In genomic region chr1:201530741-201531521, GRCh38 we compare ENCODE assay signal across 8 cellular contexts. TPM values are rescaled to one million over a fixed set of nuclear protein-coding genes. Genes with fewer than 3 reads are reported as not detected.
DNase-seq lines count a peak whose midpoint lies in the region; ATAC-seq, FAIRE-seq and TF ChIP-seq lines count a peak whose summit lies in the region.

No MANE protein-coding gene starts in this region.

- H3K4me3 ChIP-seq in AG04449 (ENCODE audit: low read depth, low read length) (no peak overlapping the region), fibroblast of villous mesenchyme (ENCODE audit: low read depth, low read length) (no peak overlapping the region)

- TF ChIP-seq CTCF in AG04449 (IDR thresholded peaks at IDR 0.05; ENCODE audit: insufficient read depth, low read length, missing control alignments), result peak; percentile 87
- TF ChIP-seq CTCF in fibroblast of villous mesenchyme (IDR thresholded peaks at IDR 0.05; ENCODE audit: insufficient read depth, low read depth, low read length), result peak; percentile 90

- no peak overlapping the region for H3K4me3 Mint-ChIP-seq in activated CD4-positive, alpha-beta memory T cell treated with anti-CD3 and anti-CD28 coated beads for 36 hours
- no peak overlapping the region for H3K4me3 Mint-ChIP-seq in immature natural killer cell

- H3K36me3 Mint-ChIP-seq in activated CD4-positive, alpha-beta memory T cell treated with anti-CD3 and anti-CD28 coated beads for 36 hours, result peaks cover 18% of the 10 kb centered on the region
- peaks cover 16 to 21% (median 20%) of the 10 kb centered on the region in 3 donors for H3K36me3 Mint-ChIP-seq in immature natural killer cell

- H3K4me1 Mint-ChIP-seq in activated CD4-positive, alpha-beta memory T cell treated with anti-CD3 and anti-CD28 coated beads for 36 hours (ENCODE audit: low read depth), result peaks cover 4% of the 10 kb centered on the region
- H3K4me1 Mint-ChIP-seq in immature natural killer cell, result no peaks in the 10 kb centered on the region

- peak; percentile 48 for FAIRE-seq in GM18507 (lab: Jason Lieb, UNC)

- POLR2A ChIA-PET in AG04449 (lab: Yijun Ruan, JAX), result interaction anchor here (0.6 to 1.7 kb wide), 8 partner anchors 9 to 230 kb away, joined by 3 to 5 read pairs (median 3); partner anchors contain the start of gene PHLDA3
- POLR2A ChIA-PET in activated CD4-positive, alpha-beta memory T cell treated with anti-CD3 and anti-CD28 coated beads for 36 hours (lab: Charles Lee), result interaction anchor here (0.5 to 0.8 kb wide), 2 partner anchors 10 to 207 kb away, joined by 3 read pairs; no protein-coding TSS in a partner anchor

- H3K9me3 Mint-ChIP-seq in activated CD4-positive, alpha-beta memory T cell treated with anti-CD3 and anti-CD28 coated beads for 36 hours, result no peaks in the 10 kb centered on the region
- H3K9me3 Mint-ChIP-seq in immature natural killer cell, result no peaks in the 10 kb centered on the region

- intact Hi-C loops in activated CD4-positive, alpha-beta memory T cell treated with anti-CD3 and anti-CD28 coated beads for 36 hours (cut with micrococcal nuclease), result no loop called here

- DNase-seq in AG04449 (ENCODE audit: low read depth, low spot score), result peak; percentile 40
- DNase-seq in GM18507 (ENCODE audit: extremely low spot score, insufficient read length, low read depth), result peak; percentile 48
- DNase-seq in NCI-H345 (lab: John Stamatoyannopoulos, UW), result peak; percentile 65
- peak; percentile 65 for DNase-seq in activated CD4-positive, alpha-beta memory T cell treated with anti-CD3 and anti-CD28 coated beads for 36 hours
- peak; percentile 86 for DNase-seq in fibroblast of villous mesenchyme (ENCODE audit: low read depth)
- DNase-seq in occipital lobe (lab: John Stamatoyannopoulos, UW), result peak; percentile 78
- DNase-seq in immature natural killer cell, result no peak

- peaks cover 3% of the 10 kb centered on the region for H3K27me3 Mint-ChIP-seq in activated CD4-positive, alpha-beta memory T cell treated with anti-CD3 and anti-CD28 coated beads for 36 hours
- peaks cover 2 to 4% (median 3%) of the 10 kb centered on the region in 3 donors for H3K27me3 Mint-ChIP-seq in immature natural killer cell (ENCODE audit: low read depth in 3 of 3)

- H3K27ac Mint-ChIP-seq in activated CD4-positive, alpha-beta memory T cell treated with anti-CD3 and anti-CD28 coated beads for 36 hours, result no peak overlapping the region
- H3K27ac Mint-ChIP-seq in immature natural killer cell, result no peak overlapping the region

- CTCF ChIA-PET in AG04449 (lab: Yijun Ruan, JAX), result interaction anchor here (0.7 to 11.6 kb wide), 54 partner anchors 8 to 442 kb away, joined by 3 to 255 read pairs (median 4); no protein-coding TSS in a partner anchor
- CTCF ChIA-PET in activated CD4-positive, alpha-beta memory T cell treated with anti-CD3 and anti-CD28 coated beads for 36 hours (lab: Charles Lee), result interaction anchor here (0.6 to 4.6 kb wide), 8 partner anchors 15 to 574 kb away, joined by 3 to 23 read pairs (median 6); no protein-coding TSS in a partner anchor

- ATAC-seq in HG02852 (IDR thresholded peaks at IDR 0.05; ENCODE audit: unreplicated experiment), result no peak

RNA-seq across cellular contexts. Expression of gene NAV1, which starts 8.0 kb away (rescaled TPM):
- total RNA-seq in activated CD4-positive, alpha-beta memory T cell treated with anti-CD3 and anti-CD28 coated beads for 36 hours, result 1 to 10 TPM; 2.2 to 2.6 TPM
- total RNA-seq in fibroblast of villous mesenchyme (37.6 and 48.6 TPM in 2 replicates), occipital lobe (38.8 TPM)
- polyA plus RNA-seq in immature natural killer cell, result under 1 TPM in 2 of 3 donors, not detected in 1; 0.23 to 0.56 TPM

RNA-seq across cellular contexts. Expression of gene CSRP1, which starts 24.0 kb away (rescaled TPM):
- total RNA-seq in activated CD4-positive, alpha-beta memory T cell treated with anti-CD3 and anti-CD28 coated beads for 36 hours, result 10 to 100 TPM; 48.4 to 51.8 TPM
- total RNA-seq in fibroblast of villous mesenchyme, result 931 and 941 TPM in 2 replicates
- 16.8 TPM for total RNA-seq in occipital lobe
- 10 to 100 TPM; 58.0 to 72.9 (median 61.8) TPM for polyA plus RNA-seq in immature natural killer cell

Comparison
In these comparisons a context has a peak if more than half of its experiments do, and no peak if none do; other contexts are left out.
1. DNase-seq: peak in AG04449 (single experiment), GM18507 (single experiment), NCI-H345 (single experiment), activated CD4-positive, alpha-beta memory T cell treated with anti-CD3 and anti-CD28 coated beads for 36 hours (single experiment), fibroblast of villous mesenchyme (single experiment) and occipital lobe (single experiment); none in immature natural killer cell (0 of 3).
2. RNA of gene NAV1, which starts 8.0 kb away (total RNA-seq): 38.8 TPM in occipital lobe (single experiment) and 37.6 to 48.6 TPM in fibroblast of villous mesenchyme; 2.2 to 2.6 TPM in activated CD4-positive, alpha-beta memory T cell treated with anti-CD3 and anti-CD28 coated beads for 36 hours; every median in the first group is over 10 times any median in the second.
3. RNA of gene CSRP1, which starts 24.0 kb away (total RNA-seq): 931 to 941 TPM in fibroblast of villous mesenchyme; 48.4 to 51.8 TPM in activated CD4-positive, alpha-beta memory T cell treated with anti-CD3 and anti-CD28 coated beads for 36 hours and 16.8 TPM in occipital lobe (single experiment); every median in the first group is over 10 times any median in the second.